Comparison of ENCODE assay signal across 24 cellular contexts in the genomic region with DNA sequence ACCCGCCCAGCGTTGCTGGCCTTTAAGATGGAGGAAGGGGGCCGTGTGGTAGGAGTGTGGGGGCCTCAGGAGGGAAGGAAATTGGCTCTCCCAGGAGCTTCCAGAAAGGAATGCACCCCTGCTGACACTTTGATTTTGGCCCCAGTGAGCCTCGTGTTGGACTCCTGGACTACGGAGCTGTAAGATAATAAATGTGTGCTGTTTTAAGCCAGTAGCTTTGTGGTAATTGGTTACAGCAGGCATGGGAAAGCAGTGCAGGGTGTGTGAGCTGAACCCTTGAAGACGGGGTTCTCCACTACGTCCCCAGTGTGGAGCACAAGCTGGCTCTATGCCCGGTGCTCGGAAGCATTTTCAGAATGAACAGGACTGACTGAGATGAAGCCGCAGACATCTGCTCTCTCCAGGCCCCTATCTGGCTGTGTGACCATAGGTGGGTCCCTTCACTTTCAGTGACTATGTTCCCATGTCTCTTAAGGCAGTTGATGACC. TPM values are rescaled to one million over a fixed set of nuclear protein-coding genes. Genes with fewer than 3 reads are reported as not detected.
"Had no signal": no experiment of that assay in that cellular context is flagged by ENCODE, and none has a peak within 500 bp of the region (broad histone marks: within the 10 kb centered on the region; RNA-seq: fewer than 3 reads in every experiment).

No MANE protein-coding gene starts in this region.

- H3K27ac Mint-ChIP-seq: activated CD4-positive, alpha-beta memory T cell treated with anti-CD3 and anti-CD28 coated beads, Interleukin-2, amount 10 ng/mL, durations not matched to agents 7 days and 5 days; activated CD8-positive, alpha-beta memory T cell treated with anti-CD3 and anti-CD28 coated beads, Interleukin-2, amount 10 ng/mL, durations not matched to agents 7 days and 5 days; activated naive CD8-positive, alpha-beta T cell treated with anti-CD3 and anti-CD28 coated beads for 36 hours; naive thymus-derived CD8-positive, alpha-beta T cell had no signal

- H3K27ac ChIP-seq: left ventricle myocardium inferior, tibial nerve, vagina had no signal

- H3K4me3 Mint-ChIP-seq: activated CD4-positive, alpha-beta memory T cell treated with anti-CD3 and anti-CD28 coated beads, Interleukin-2, amount 10 ng/mL, durations not matched to agents 7 days and 5 days; activated CD8-positive, alpha-beta memory T cell treated with anti-CD3 and anti-CD28 coated beads, Interleukin-2, amount 10 ng/mL, durations not matched to agents 7 days and 5 days; activated naive CD8-positive, alpha-beta T cell treated with anti-CD3 and anti-CD28 coated beads for 36 hours; central memory CD8-positive, alpha-beta T cell; naive thymus-derived CD8-positive, alpha-beta T cell had no signal

- DNase-seq: activated CD4-positive, alpha-beta memory T cell treated with anti-CD3 and anti-CD28 coated beads, Interleukin-2, amount 10 ng/mL, durations not matched to agents 7 days and 5 days; activated CD4-positive, alpha-beta T cell treated with anti-CD3 and anti-CD28 coated beads for 48 hours; activated CD4-positive, CD25-positive, alpha-beta regulatory T cell; activated CD8-positive, alpha-beta memory T cell treated with anti-CD3 and anti-CD28 coated beads, Interleukin-2, amount 10 ng/mL, durations not matched to agents 7 days and 5 days; activated naive CD8-positive, alpha-beta T cell treated with anti-CD3 and anti-CD28 coated beads for 36 hours; amygdala; cortex of kidney; hypothalamus; left ventricle myocardium inferior; mammary epithelial cell; naive thymus-derived CD8-positive, alpha-beta T cell; nucleus accumbens; posterior cingulate gyrus; retina; stimulated activated CD4-positive, alpha-beta T cell treated with anti-CD3 and anti-CD28 coated beads, Interleukin-12 subunit alpha, Interleukin-12 subunit beta, amount 100 ng/mL, for 4 hours; stimulated activated CD4-positive, alpha-beta T cell treated with anti-CD3 and anti-CD28 coated beads, Interleukin-1b, Interleukin-23, amount 100 ng/mL, for 48 hours; stimulated activated naive CD8-positive, alpha-beta T cell treated with anti-CD3 and anti-CD28 coated beads, Interleukin-15, Interleukin-2, amounts not matched to agents 100 U/mL and 50 U/mL, for 24 hours; substantia nigra had no signal

- H3K36me3 ChIP-seq: left ventricle myocardium inferior, tibial nerve, vagina had no signal

- H3K9me3 ChIP-seq: tibial nerve, vagina had no signal

- H3K9me3 Mint-ChIP-seq: activated CD4-positive, alpha-beta memory T cell treated with anti-CD3 and anti-CD28 coated beads, Interleukin-2, amount 10 ng/mL, durations not matched to agents 7 days and 5 days; activated naive CD8-positive, alpha-beta T cell treated with anti-CD3 and anti-CD28 coated beads for 36 hours; central memory CD8-positive, alpha-beta T cell; naive thymus-derived CD8-positive, alpha-beta T cell had no signal

- H3K4me1 ChIP-seq: left ventricle myocardium inferior, tibial nerve, vagina had no signal

- ATAC-seq: activated CD8-positive, alpha-beta memory T cell treated with anti-CD3 and anti-CD28 coated beads, Interleukin-2, amount 10 ng/mL, durations not matched to agents 7 days and 5 days; naive thymus-derived CD8-positive, alpha-beta T cell; stimulated activated naive CD8-positive, alpha-beta T cell treated with anti-CD3 and anti-CD28 coated beads, Interleukin-15, Interleukin-2, amounts not matched to agents 100 U/mL and 50 U/mL, for 24 hours had no signal

- H3K36me3 Mint-ChIP-seq: activated CD8-positive, alpha-beta memory T cell treated with anti-CD3 and anti-CD28 coated beads, Interleukin-2, amount 10 ng/mL, durations not matched to agents 7 days and 5 days; activated naive CD8-positive, alpha-beta T cell treated with anti-CD3 and anti-CD28 coated beads for 36 hours; naive thymus-derived CD8-positive, alpha-beta T cell had no signal

- H3K4me1 Mint-ChIP-seq: activated CD4-positive, alpha-beta memory T cell treated with anti-CD3 and anti-CD28 coated beads, Interleukin-2, amount 10 ng/mL, durations not matched to agents 7 days and 5 days; activated CD8-positive, alpha-beta memory T cell treated with anti-CD3 and anti-CD28 coated beads, Interleukin-2, amount 10 ng/mL, durations not matched to agents 7 days and 5 days; activated naive CD8-positive, alpha-beta T cell treated with anti-CD3 and anti-CD28 coated beads for 36 hours; central memory CD8-positive, alpha-beta T cell; naive thymus-derived CD8-positive, alpha-beta T cell had no signal

- FAIRE-seq: endometrium, frontal cortex, keratinocyte had no signal

- H3K27me3 ChIP-seq: tibial nerve, vagina had no signal

- H3K27me3 Mint-ChIP-seq: activated naive CD8-positive, alpha-beta T cell treated with anti-CD3 and anti-CD28 coated beads for 36 hours had no signal

- H3K4me3 ChIP-seq: left ventricle myocardium inferior, tibial nerve, vagina had no signal

RNA-seq across cellular contexts. Expression of a gene that starts 22.9 kb away (rescaled TPM):
- total RNA-seq: activated CD4-positive, alpha-beta memory T cell treated with anti-CD3 and anti-CD28 coated beads, Interleukin-2, amount 10 ng/mL, durations not matched to agents 7 days and 5 days; activated CD8-positive, alpha-beta memory T cell treated with anti-CD3 and anti-CD28 coated beads, Interleukin-2, amount 10 ng/mL, durations not matched to agents 7 days and 5 days; activated naive CD8-positive, alpha-beta T cell treated with anti-CD3 and anti-CD28 coated beads for 36 hours; naive thymus-derived CD8-positive, alpha-beta T cell had no signal
- polyA plus RNA-seq: naive thymus-derived CD8-positive, alpha-beta T cell had no signal
